8 cellular contexts compared by ENCODE assay signal in the genomic region with DNA sequence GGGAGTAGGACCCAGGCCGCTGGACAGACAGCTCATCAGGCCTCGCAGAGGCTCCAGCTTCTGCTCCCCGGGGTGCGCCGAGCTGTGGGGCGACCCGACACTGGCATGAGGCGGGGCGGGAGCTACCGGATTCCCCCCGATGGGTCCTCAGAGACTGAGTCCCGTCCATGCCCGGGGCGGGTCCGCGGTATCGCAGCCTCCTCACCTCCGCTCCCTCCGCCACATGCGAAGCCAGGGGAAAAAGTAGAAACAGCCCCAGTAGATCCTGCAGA.
DNase-seq lines count a peak whose midpoint lies in the region; ATAC-seq and TF ChIP-seq lines count a peak whose summit lies in the region.

No MANE protein-coding gene starts in this region.

- ATAC-seq in GM21717 (IDR thresholded peaks at IDR 0.05; ENCODE audit: unreplicated experiment) = peak; percentile 31

- 0 out of 2 replicates have a peak, but pooled peaks cover 3% of the 10 kb centered on the region for H3K4me1 ChIP-seq in iPS DF 6.9 (ENCODE audit: control insufficient read depth, insufficient read depth, low read length)

- H3K9ac ChIP-seq in SU-DHL-6 (ENCODE audit: low read length) = peak overlapping the region; percentile 52

- peak overlapping the region; percentile 81 for H3K4me2 ChIP-seq in SU-DHL-6 (ENCODE audit: low read depth, low read length, poor library complexity, severe bottlenecking)

- no peaks in the 10 kb centered on the region for H3K27me3 ChIP-seq in SU-DHL-6 (ENCODE audit: low read length)
- H3K27me3 ChIP-seq in iPS DF 6.9 (ENCODE audit: control insufficient read depth, insufficient read depth, low read length) = no peaks in the 10 kb centered on the region

- DNase-seq in AG10803 (ENCODE audit: low read depth) (no peak), iPS DF 6.9 (ENCODE audit: low read depth, low spot score) (no peak), substantia nigra (lab: John Stamatoyannopoulos, UW) (peak in 1 of 49 donors; percentile 61), NCI-H82 (lab: John Stamatoyannopoulos, UW) (no peak), NCI-H1048 (lab: John Stamatoyannopoulos, UW) (no peak), COLO668 (lab: John Stamatoyannopoulos, UW; ENCODE audit: unreplicated experiment) (no peak)

- no peaks in the 10 kb centered on the region for H3K79me2 ChIP-seq in SU-DHL-6 (ENCODE audit: insufficient read depth, low read length)

- no peaks in the 10 kb centered on the region for H4K20me1 ChIP-seq in SU-DHL-6 (ENCODE audit: low read depth, low read length)

- H3K9me2 ChIP-seq in SU-DHL-6 (replicated peaks; ENCODE audit: insufficient read depth, low read length) = no peaks in the 10 kb centered on the region

- TF ChIP-seq CTCF in AG10803 (conservative IDR thresholded peaks at IDR 0.05; ENCODE audit: low read length) (no peak), SU-DHL-6 (IDR thresholded peaks at IDR 0.05; ENCODE audit: insufficient read depth, low read length, poor library complexity, severe bottlenecking) (no peak)

- peaks cover 16% of the 10 kb centered on the region for H3F3A ChIP-seq in SU-DHL-6 (ENCODE audit: insufficient read depth)

- no peaks in the 10 kb centered on the region for H3K9me3 ChIP-seq in SU-DHL-6 (ENCODE audit: insufficient read depth, low read length)
- no peaks in the 10 kb centered on the region for H3K9me3 ChIP-seq in iPS DF 6.9 (ENCODE audit: control insufficient read depth, insufficient read depth, low read length)

- H3K36me3 ChIP-seq in SU-DHL-6 (ENCODE audit: low read length) (no peaks in the 10 kb centered on the region), iPS DF 6.9 (ENCODE audit: control insufficient read depth, insufficient read depth, low read length) (no peaks in the 10 kb centered on the region)

- H3K4me3 ChIP-seq in AG10803 (ENCODE audit: low read length) (peak overlapping the region; percentile 70), SU-DHL-6 (ENCODE audit: insufficient read depth, low read length, poor library complexity, severe bottlenecking) (peak overlapping the region; percentile 54), iPS DF 6.9 (ENCODE audit: low read length) (peak overlapping the region; percentile 48; the same call in 1 of the 2 replicates)

- H2AFZ ChIP-seq in SU-DHL-6 (ENCODE audit: low read depth, low read length, severe bottlenecking) = peak overlapping the region; percentile 91

- H3K27ac ChIP-seq in SU-DHL-6 (ENCODE audit: low read depth, low read length) = peak overlapping the region; percentile 3; the same call in 1 of the 2 replicates
- no peak overlapping the region for H3K27ac ChIP-seq in iPS DF 6.9 (ENCODE audit: low read length)
- H3K27ac ChIP-seq in substantia nigra (ENCODE audit: low read depth, low read length, poor library complexity, severe bottlenecking) = peak overlapping the region; percentile 72

- WGBS in iPS DF 6.9 (ENCODE audit: insufficient coverage, insufficient read length) = no CpG with 5 or more reads among the region's 20 CpGs
